In the genomic region with DNA sequence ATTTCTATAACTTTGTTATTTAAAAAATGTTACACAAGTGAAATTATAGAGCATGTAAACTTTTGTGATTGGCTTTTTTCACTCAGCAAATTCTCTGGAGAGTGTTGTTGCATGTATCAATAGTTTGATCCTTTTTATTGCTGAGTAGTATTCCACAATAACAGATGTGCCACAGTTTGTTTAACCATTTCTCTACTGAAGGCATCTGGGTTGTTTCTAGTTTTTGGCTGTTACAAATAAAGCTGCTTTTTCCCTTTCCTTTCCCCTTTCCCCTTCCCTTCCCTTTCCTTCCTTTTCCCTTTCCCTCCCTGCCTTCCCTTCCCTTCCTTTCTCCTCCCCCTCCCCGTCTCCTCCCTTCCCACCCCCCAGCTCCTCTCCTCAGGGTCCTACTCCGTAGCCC, we compare ENCODE assay signal across 8 cellular contexts. TPM values are rescaled to one million over a fixed set of nuclear protein-coding genes. Genes with fewer than 3 reads are reported as not detected.
"Had no signal": no experiment of that assay in that cellular context is flagged by ENCODE, and none has a peak within 500 bp of the region (broad histone marks: within the 10 kb centered on the region; RNA-seq: fewer than 3 reads in every experiment).

No MANE protein-coding gene starts in this region.

- H3K4me2 ChIP-seq: GM23338 had no signal

- H3K4me3 ChIP-seq: GM23338 had no signal

- H2AFZ ChIP-seq: GM23338 had no signal

- FAIRE-seq: H1, H54, HTR-8/SVneo had no signal

- DNase-seq: H9, HCEC 1CT, HFFc6 had no signal

- ATAC-seq: GM23338 had no signal

RNA-seq across cellular contexts. Expression of a gene that starts 44.9 kb away (rescaled TPM):
- polyA plus RNA-seq: IgD-negative memory B cell had no signal
